9 cellular contexts compared by ENCODE assay signal in genomic region chr2:28565720-28566295, GRCh38.
DNase-seq lines count a peak whose midpoint lies in the region; FAIRE-seq and TF ChIP-seq lines count a peak whose summit lies in the region.
"Had no signal": no experiment of that assay in that cellular context is flagged by ENCODE, and none has a peak within 500 bp of the region (broad histone marks: within the 10 kb centered on the region; RNA-seq: fewer than 3 reads in every experiment).

No MANE protein-coding gene starts in this region.

- DNase-seq in COR-L47 (lab: John Stamatoyannopoulos, UW): peak; percentile 14
- DNase-seq in NCI-H1105 (lab: John Stamatoyannopoulos, UW): peak; percentile 47
- DNase-seq in A172 (ENCODE audit: low spot score): no peak
- DNase-seq in D341Med (ENCODE audit: low spot score): no peak
- DNase-seq in globus pallidus (ENCODE audit: low spot score): no peak
- no peak for DNase-seq in D721Med (ENCODE audit: insufficient read length, low spot score)
- DNase-seq: activated gamma-delta T cell had no signal

- H3K4me1 Mint-ChIP-seq in brain (peaks cover 31% of the 10 kb centered on the region), nephron (peaks cover 5% of the 10 kb centered on the region)

- H3K27me3 Mint-ChIP-seq in brain (peaks cover 20% of the 10 kb centered on the region), nephron (ENCODE audit: low read depth) (peaks cover 10% of the 10 kb centered on the region)

- H3K4me3 Mint-ChIP-seq in brain (peak overlapping the region; percentile 86 to 93 (median 89)), nephron (peak overlapping the region; percentile 92 to 96 (median 93))

- H3K36me3 Mint-ChIP-seq in brain (no peaks in the 10 kb centered on the region), nephron (ENCODE audit: low read depth) (no peaks in the 10 kb centered on the region)

- TF ChIP-seq CTCF in brain (conservative IDR thresholded peaks at IDR 0.05) (no peak), nephron (IDR thresholded peaks at IDR 0.05; ENCODE audit: unreplicated experiment in 3 of 3) (no peak), D721Med (IDR thresholded peaks at IDR 0.05; ENCODE audit: insufficient read depth, missing control alignments) (no peak)

- H3K9me3 Mint-ChIP-seq in brain (peaks cover 0 to 3% (median 3%) of the 10 kb centered on the region in 5 experiments), nephron (peaks cover 3% of the 10 kb centered on the region)

- no peak for FAIRE-seq in D721Med (lab: Jason Lieb, UNC)

- H3K27ac Mint-ChIP-seq in brain (peak overlapping the region in 4 of 5 experiments; percentile 89 to 93 (median 90)), nephron (peak overlapping the region; percentile 61 to 96 (median 82))

Comparison
In these comparisons a context has a peak if more than half of its experiments do, and no peak if none do; other contexts are left out.
1. DNase-seq: peak in COR-L47 (single experiment) and NCI-H1105 (single experiment); none in A172 (single experiment), D341Med (single experiment), globus pallidus (single experiment) and D721Med (single experiment).